8 cellular contexts compared by ENCODE assay signal in the genomic region with DNA sequence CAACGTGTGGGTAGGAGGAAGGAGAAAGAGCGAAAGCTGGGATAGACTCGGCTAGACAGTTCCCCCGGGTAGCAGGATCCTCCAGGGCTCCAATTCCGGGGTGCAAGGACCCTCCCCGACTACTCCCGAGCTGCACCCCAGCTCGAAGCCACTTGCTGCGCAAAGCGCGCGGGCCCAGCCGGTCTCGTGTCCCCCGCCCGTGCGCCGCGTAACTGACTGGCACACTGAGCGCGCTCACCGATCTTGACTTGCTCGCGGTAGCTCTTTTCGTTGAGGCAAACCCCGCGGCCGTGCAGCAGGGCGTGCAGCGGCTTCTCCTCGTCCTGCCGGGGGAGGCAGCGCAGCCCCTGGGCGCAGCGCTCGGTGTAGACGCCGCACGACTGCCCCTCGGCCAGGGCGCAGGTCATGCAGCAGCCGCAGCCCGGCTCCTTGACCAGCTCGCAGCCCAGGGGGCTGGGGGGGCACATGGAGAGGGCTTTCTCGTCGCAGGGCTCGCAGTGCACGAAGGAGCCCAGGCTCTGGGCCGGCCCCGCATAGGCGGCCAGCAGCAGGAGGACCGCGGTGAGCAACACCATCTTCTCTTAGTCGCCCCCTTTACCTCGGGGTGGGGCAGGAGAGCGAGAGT. TPM values are rescaled to one million over a fixed set of nuclear protein-coding genes. Genes with fewer than 3 reads are reported as not detected.
A peak's percentile ranks its signal among the peaks of the same experiment; 100 is the strongest.
DNase-seq lines count a peak whose midpoint lies in the region; ATAC-seq, FAIRE-seq and TF ChIP-seq lines count a peak whose summit lies in the region.

No MANE protein-coding gene starts in this region.

- CTCF ChIA-PET in A549 (lab: Yijun Ruan, JAX), result interaction anchor here (1.2 to 3.4 kb wide), 5 partner anchors 9 to 1019 kb away, joined by 3 to 15 read pairs (median 5); no protein-coding TSS in a partner anchor

- 33% methylated on average over 20 of the region's 56 CpGs for WGBS in A549 (ENCODE audit: missing lambda C conversion rate)
- WGBS in right lobe of liver (ENCODE audit: insufficient coverage, low coverage, low lambda C conversion rate, missing lambda C conversion rate), result 1% methylated on average over 16 of the region's 56 CpGs

- H3K27ac Mint-ChIP-seq in HFFc6, result no peak overlapping the region
- no peak overlapping the region for H3K27ac Mint-ChIP-seq in T-helper 17 cell
- no peak overlapping the region for H3K27ac Mint-ChIP-seq in stimulated activated memory B cell treated with anti-CD40 and anti-IgM and Interleukin-4, amounts not matched to agents 10 μg/mL and 1 μg/mL and 100 μg/mL, for 72 hours

- H3K36me3 ChIP-seq in right lobe of liver, result no peaks in the 10 kb centered on the region

- H3K4me2 ChIP-seq in A549, result peak overlapping the region; percentile 94

- POLR2A ChIA-PET in A549 (lab: Yijun Ruan, JAX), result no interaction called here

- TF ChIP-seq CTCF in A549 (IDR thresholded peaks at IDR 0.05) (no peak), HFFc6 (IDR thresholded peaks at IDR 0.05) (no peak), right lobe of liver (IDR thresholded peaks at IDR 0.05) (no peak), GM13976 (IDR thresholded peaks at IDR 0.05; ENCODE audit: borderline replicate concordance, control extremely low read depth, extremely low read depth, insufficient read depth, missing control alignments) (no peak)

- no peak for TF ChIP-seq EP300 in A549 (IDR thresholded peaks at IDR 0.05)

- H3K36me3 Mint-ChIP-seq in HFFc6 (ENCODE audit: low read depth) (no peaks in the 10 kb centered on the region), T-helper 17 cell (ENCODE audit: low read depth) (peaks cover 4% of the 10 kb centered on the region)
- no peaks in the 10 kb centered on the region for H3K36me3 Mint-ChIP-seq in stimulated activated memory B cell treated with anti-CD40 and anti-IgM and Interleukin-4, amounts not matched to agents 10 μg/mL and 1 μg/mL and 100 μg/mL, for 72 hours

- intact Hi-C loops in right lobe of liver (cut with DNase I), result no loop called here

- peaks cover 23% of the 10 kb centered on the region for H3K27me3 Mint-ChIP-seq in HFFc6 (ENCODE audit: insufficient read depth)
- H3K27me3 Mint-ChIP-seq in T-helper 17 cell, result peaks cover 50% of the 10 kb centered on the region
- peaks cover 86% of the 10 kb centered on the region for H3K27me3 Mint-ChIP-seq in stimulated activated memory B cell treated with anti-CD40 and anti-IgM and Interleukin-4, amounts not matched to agents 10 μg/mL and 1 μg/mL and 100 μg/mL, for 72 hours

- H3K4me1 Mint-ChIP-seq in HFFc6 (ENCODE audit: low read depth) (peaks cover 68% of the 10 kb centered on the region), T-helper 17 cell (peaks cover 22% of the 10 kb centered on the region)
- peaks cover 35% of the 10 kb centered on the region for H3K4me1 Mint-ChIP-seq in stimulated activated memory B cell treated with anti-CD40 and anti-IgM and Interleukin-4, amounts not matched to agents 10 μg/mL and 1 μg/mL and 100 μg/mL, for 72 hours

- peaks cover 31% of the 10 kb centered on the region; the same call in 2 of the 3 replicates for H3K4me1 ChIP-seq in A549
- peaks cover 0 to 23% (median 7%) of the 10 kb centered on the region in 4 donors for H3K4me1 ChIP-seq in right lobe of liver

- TF ChIP-seq RAD21 in A549 (conservative IDR thresholded peaks at IDR 0.05 in 1 of 2, IDR thresholded peaks at IDR 0.05 in 1 of 2), result no peak

- H3K4me3 ChIP-seq in A549 (peak overlapping the region; percentile 52), right lobe of liver (peak overlapping the region; percentile 0 to 38 (median 38))

- peak; percentile 17 to 58 for ATAC-seq in A549
- peak; percentile 47 for ATAC-seq in T-helper 17 cell
- ATAC-seq in right lobe of liver, result peak; percentile 9 to 19 (median 16)
- no peak for ATAC-seq in stimulated activated memory B cell treated with anti-CD40 and anti-IgM and Interleukin-4, amounts not matched to agents 10 μg/mL and 1 μg/mL and 100 μg/mL, for 72 hours
- ATAC-seq in HG02610 (IDR thresholded peaks at IDR 0.05; ENCODE audit: unreplicated experiment), result no peak

- H3K27ac ChIP-seq in A549 (peak overlapping the region in 1 of 2 experiments; percentile 53; a peak in 2 of 6 replicates), right lobe of liver (peak overlapping the region in 2 of 3 donors; percentile 1 to 36)

- H3K9me3 ChIP-seq in A549 (no peaks in the 10 kb centered on the region), T-helper 17 cell (ENCODE audit: control insufficient read depth, low read length, poor library complexity, severe bottlenecking) (no peaks in the 10 kb centered on the region), right lobe of liver (no peaks in the 10 kb centered on the region)

- in situ Hi-C loops in GM13976 (cut with MboI; ENCODE audit: low sequenced_read_pairs, unreplicated experiment), result loop anchor here (10.0 kb wide), 2 partner anchors 820 to 1020 kb away; no protein-coding TSS in a partner anchor

- DNase-seq in A549 (ENCODE audit: low read depth in 1 of 2, low spot score in 1 of 2), result peak; percentile 21 to 54
- DNase-seq in HFFc6, result peak; percentile 18
- no peak for DNase-seq in T-helper 17 cell
- DNase-seq in dermis blood vessel endothelial cell, result peak; percentile 35
- peak in 1 of 3 donors; percentile 39 for DNase-seq in right lobe of liver
- no peak for DNase-seq in GM13976 (ENCODE audit: low spot score)

- H3K4me3 Mint-ChIP-seq in HFFc6 (peak overlapping the region; percentile 88), T-helper 17 cell (peak overlapping the region; percentile 83)
- peak overlapping the region; percentile 12 for H3K4me3 Mint-ChIP-seq in stimulated activated memory B cell treated with anti-CD40 and anti-IgM and Interleukin-4, amounts not matched to agents 10 μg/mL and 1 μg/mL and 100 μg/mL, for 72 hours

- TF ChIP-seq POLR2A in A549 (IDR thresholded peaks at IDR 0.05; ENCODE audit: low read length), result no peak
- no peak for TF ChIP-seq POLR2A in right lobe of liver (IDR thresholded peaks at IDR 0.05)

- no peaks in the 10 kb centered on the region for H3K9me3 Mint-ChIP-seq in HFFc6
- H3K9me3 Mint-ChIP-seq in stimulated activated memory B cell treated with anti-CD40 and anti-IgM and Interleukin-4, amounts not matched to agents 10 μg/mL and 1 μg/mL and 100 μg/mL, for 72 hours, result no peaks in the 10 kb centered on the region

- no peak for FAIRE-seq in A549 (lab: Jason Lieb, UNC)

- peaks cover 0 to 16% of the 10 kb centered on the region in 2 donors for H3K27me3 ChIP-seq in right lobe of liver

TF ChIP-seq in A549, 52 proteins besides CTCF, POLR2A, EP300 and RAD21:
- TF ChIP-seq RNF2 (IDR thresholded peaks at IDR 0.05; ENCODE audit: borderline replicate concordance, low read depth) (peak; percentile 45; the same call in 1 of the 2 replicates), ESRRA (IDR thresholded peaks at IDR 0.05; ENCODE audit: borderline replicate concordance, low read length) (no peak), E2F6 (IDR thresholded peaks at IDR 0.05; ENCODE audit: borderline replicate concordance, low read depth) (0 out of 2 replicates have a peak, but pooled peaks have one; percentile 53)
- TF ChIP-seq, protein P1, sequence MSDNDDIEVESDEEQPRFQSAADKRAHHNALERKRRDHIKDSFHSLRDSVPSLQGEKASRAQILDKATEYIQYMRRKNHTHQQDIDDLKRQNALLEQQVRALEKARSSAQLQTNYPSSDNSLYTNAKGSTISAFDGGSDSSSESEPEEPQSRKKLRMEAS (IDR thresholded peaks at IDR 0.05), result peak; percentile 48

RNA-seq across cellular contexts. Expression of gene IGFBP5, which starts 1.0 kb away (rescaled TPM):
- 0.97 and 1.5 TPM in 2 replicates for polyA plus RNA-seq in A549 (2011; rRNA removed)
- 1.5 and 1.9 TPM in 2 replicates for polyA plus RNA-seq in A549 (2012; cell fraction: cytosol; rRNA removed)
- polyA plus RNA-seq in A549 (2012; cell fraction: nucleus; rRNA removed), result 2.2 and 4.9 TPM in 2 replicates
- polyA plus RNA-seq in A549 (2017; fragmentation: RNase III; extraction: RNeasy Plus Mini Kit Qiagen cat#74134 plus additional on column Dnase treatment), result 0.20 to 0.46 TPM (median 0.23 TPM) in 3 replicates
- 1.7 and 3.4 TPM in 2 replicates for polyA minus RNA-seq in A549 (2011; rRNA and poly(A)+ RNA removed)
- total RNA-seq in HFFc6 (2021; fragmentation: NEBNext Ultra II Directional; extraction: Animal tissue kit (Norgen Biotek cat#: 25700)), result 100 to 1,000 TPM in 2 of 6 experiments, 10 to 100 TPM in 4; 63.2 to 125 (median 68.6) TPM
- not detected for total RNA-seq in T-helper 17 cell
- total RNA-seq in dermis blood vessel endothelial cell, result 0.65 and 6.1 TPM in 2 replicates
- 10 to 100 TPM; 13.7 to 76.0 (median 30.9) TPM for total RNA-seq in right lobe of liver

Comparison
In these comparisons a context has a peak if more than half of its experiments do, and no peak if none do; other contexts are left out.
1. ATAC-seq: peak in A549 (2 of 2), T-helper 17 cell (single experiment) and right lobe of liver (4 of 4); none in stimulated activated memory B cell treated with anti-CD40 and anti-IgM and Interleukin-4, amounts not matched to agents 10 μg/mL and 1 μg/mL and 100 μg/mL, for 72 hours (single experiment) and HG02610 (single experiment).
2. DNase-seq: peak in A549 (2 of 2), HFFc6 (single experiment) and dermis blood vessel endothelial cell (single experiment); none in T-helper 17 cell (0 of 3) and GM13976 (single experiment).
3. H3K4me3 Mint-ChIP-seq: peak in every context shown above with its lines; median percentile 88 in HFFc6; 83 in T-helper 17 cell; 12 in stimulated activated memory B cell treated with anti-CD40 and anti-IgM and Interleukin-4, amounts not matched to agents 10 μg/mL and 1 μg/mL and 100 μg/mL, for 72 hours.